ENCODE assay signal across 8 cellular contexts in genomic region chr10:69004821-69005220, GRCh38. TPM values are rescaled to one million over a fixed set of nuclear protein-coding genes. Genes with fewer than 3 reads are reported as not detected.
A peak's percentile ranks its signal among the peaks of the same experiment; 100 is the strongest.
DNase-seq lines count a peak whose midpoint lies in the region; ATAC-seq, FAIRE-seq and TF ChIP-seq lines count a peak whose summit lies in the region.

No MANE protein-coding gene starts in this region.

- 2 to 5% (median 2%) methylated on average over 1 of the region's 1 CpG for WGBS in ovary, 3 donors

- TF ChIP-seq CTCF in ovary (IDR thresholded peaks at IDR 0.05) = peak in 1 of 3 donors; percentile 46

- no peaks in the 10 kb centered on the region for H3K9me3 Mint-ChIP-seq in naive B cell

- no peak overlapping the region for H3K27ac ChIP-seq in ovary

- DNase-seq in NCI-H82 (lab: John Stamatoyannopoulos, UW) = peak; percentile 11
- DNase-seq in NCI-H82 treated with DMSO at 0.1 percent for 48 hours (lab: John Stamatoyannopoulos, UW; ENCODE audit: unreplicated experiment) = no peak
- DNase-seq in NOMO-1 treated with DMSO at 0.1 percent for 48 hours (lab: John Stamatoyannopoulos, UW; ENCODE audit: unreplicated experiment) = peak; percentile 82
- DNase-seq in dermis blood vessel endothelial cell = peak; percentile 73
- DNase-seq in naive B cell = peak; percentile 32
- DNase-seq in GM12892 (ENCODE audit: insufficient read length) = no peak
- DNase-seq in ovary = no peak

- no peaks in the 10 kb centered on the region for H3K4me1 ChIP-seq in ovary (ENCODE audit: insufficient read depth)

- FAIRE-seq in GM12892 (lab: Jason Lieb, UNC) = no peak

- no peak for TF ChIP-seq EP300 in ovary (IDR thresholded peaks at IDR 0.05)

- TF ChIP-seq POLR2A in GM12892 (IDR thresholded peaks at IDR 0.05; ENCODE audit: low read depth, low read length) (no peak), ovary (IDR thresholded peaks at IDR 0.05) (no peak)

- intact Hi-C loops in ovary (cut with DNase I) = loop anchor here in 2 of 4 donors (10.0 kb wide), 2 partner anchors 80 to 90 kb away; partner anchors contain the start of gene SRGN (in 1 of the 2)

- no peak overlapping the region for H3K4me3 Mint-ChIP-seq in naive B cell

- H3K36me3 Mint-ChIP-seq in naive B cell = peaks cover 0 to 9% of the 10 kb centered on the region in 2 donors

- no peaks in the 10 kb centered on the region for H3K27me3 Mint-ChIP-seq in naive B cell

- H3K27ac Mint-ChIP-seq in naive B cell = no peak overlapping the region

- ATAC-seq in naive B cell (ENCODE audit: low read depth in 2 of 2) = no peak
- no peak for ATAC-seq in HG03439 (IDR thresholded peaks at IDR 0.05; ENCODE audit: unreplicated experiment)

- no peaks in the 10 kb centered on the region for H3K36me3 ChIP-seq in ovary

- no peaks in the 10 kb centered on the region for H3K27me3 ChIP-seq in ovary

- H3K9me3 ChIP-seq in ovary = no peaks in the 10 kb centered on the region

- H3K4me1 Mint-ChIP-seq in naive B cell = no peaks in the 10 kb centered on the region

- H3K4me3 ChIP-seq in ovary = no peak overlapping the region

RNA-seq across cellular contexts. Expression of gene KIFBP, which starts 16.2 kb away (rescaled TPM):
- total RNA-seq in dermis blood vessel endothelial cell (41.9 and 55.2 TPM in 2 replicates), ovary (10 to 100 TPM; 21.2 to 29.2 (median 26.7) TPM)
- polyA plus RNA-seq in naive B cell (ENCODE audit: low read depth in 6 of 6) (1 to 10 TPM in 5 of 6 donors, not detected in 1; 2.8 to 6.9 (median 4.4) TPM), ovary (10 to 100 TPM; 15.7 to 59.2 TPM)
- polyA plus RNA-seq in GM12892 (2012; ENCODE audit: missing spikeins) = 12.5 TPM

RNA-seq across cellular contexts. Expression of gene DDX21, which starts 48.9 kb away (rescaled TPM):
- total RNA-seq in dermis blood vessel endothelial cell = 73.0 and 102 TPM in 2 replicates
- 10 to 100 TPM; 10.8 to 18.3 (median 17.1) TPM for polyA plus RNA-seq in naive B cell (ENCODE audit: low read depth in 6 of 6)
- polyA plus RNA-seq in GM12892 (2012; ENCODE audit: missing spikeins) = 64.4 TPM
- total RNA-seq in ovary = 10 to 100 TPM; 26.5 to 77.0 (median 41.4) TPM
- polyA plus RNA-seq in ovary = 10 to 100 TPM; 16.0 to 30.0 TPM

Comparison
In these comparisons a context has a peak if more than half of its experiments do, and no peak if none do; other contexts are left out.
1. DNase-seq: peak in NCI-H82 (single experiment), NOMO-1 treated with DMSO at 0.1 percent for 48 hours (single experiment), dermis blood vessel endothelial cell (single experiment) and naive B cell (single experiment); none in NCI-H82 treated with DMSO at 0.1 percent for 48 hours (single experiment), GM12892 (single experiment) and ovary (0 of 5).